Comparison of ENCODE assay signal across 29 cellular contexts in the genomic region with DNA sequence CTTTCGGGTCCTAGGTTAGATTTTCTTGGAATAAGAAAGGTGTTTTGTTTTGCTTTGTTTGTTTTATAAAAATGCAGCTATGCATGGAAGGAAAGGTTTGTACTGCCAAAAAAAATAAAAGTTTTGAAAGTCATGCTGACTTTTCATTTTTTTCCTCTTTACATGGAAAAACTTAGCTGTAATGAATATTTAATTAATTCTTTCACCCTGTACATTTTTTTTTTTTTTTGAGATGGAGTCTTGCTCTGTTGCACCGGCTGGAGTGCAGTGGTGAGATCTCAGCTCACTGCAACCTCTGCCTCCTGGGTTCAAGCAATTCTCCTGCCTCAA.
"Had no signal": no experiment of that assay in that cellular context is flagged by ENCODE, and none has a peak within 500 bp of the region (broad histone marks: within the 10 kb centered on the region; RNA-seq: fewer than 3 reads in every experiment).

No MANE protein-coding gene starts in this region.

- H3K36me3 ChIP-seq: esophagus muscularis mucosa, neutrophil, ovary, upper lobe of left lung had no signal

- H3K27ac Mint-ChIP-seq: activated CD4-positive, alpha-beta memory T cell treated with anti-CD3 and anti-CD28 coated beads, Interleukin-2, amount 10 ng/mL, durations not matched to agents 7 days and 5 days; activated CD4-positive, alpha-beta T cell treated with anti-CD3 and anti-CD28 coated beads, Interleukin-2, amount 10 ng/mL, durations not matched to agents 24 days and 14 days; activated T-helper 17 cell treated with anti-CD3 and anti-CD28 coated beads, Interleukin-2, amount 50 U/mL, for 72 hours; endodermal cell; nephron progenitor cell; progenitor cell of endocrine pancreas had no signal

- DNase-seq: activated CD4-positive, alpha-beta memory T cell treated with anti-CD3 and anti-CD28 coated beads, Interleukin-2, amount 10 ng/mL, durations not matched to agents 7 days and 5 days; activated CD4-positive, alpha-beta T cell treated with anti-CD3 and anti-CD28 coated beads, Interleukin-2, amount 10 ng/mL, durations not matched to agents 24 days and 14 days; activated CD4-positive, CD25-positive, alpha-beta regulatory T cell treated with anti-CD3 and anti-CD28 coated beads, Interleukin-2, amount 50 U/mL, for 72 hours; activated CD8-positive, alpha-beta memory T cell treated with anti-CD3 and anti-CD28 coated beads, Interleukin-2, amount 50 U/mL, for 48 hours; activated naive CD4-positive, alpha-beta T cell treated with anti-CD3 and anti-CD28 coated beads, Interleukin-2, amount 50 U/mL, for 16 hours; activated T-cell treated with anti-CD3 and anti-CD28 coated beads, Interleukin-2, amount 50 U/mL, for 4 hours; amygdala; cortex of kidney; endodermal cell; foreskin melanocyte; islet precursor cell; left cardiac atrium; left ventricle myocardium superior; mucosa of descending colon; nephron progenitor cell; ovary; retina; stimulated activated CD4-positive, alpha-beta T cell treated with anti-CD3 and anti-CD28 coated beads, Interleukin-12 subunit alpha, Interleukin-12 subunit beta, amount 100 ng/mL, for 4 hours; stimulated activated CD4-positive, alpha-beta T cell treated with anti-CD3 and anti-CD28 coated beads, Interleukin-4, amount 100 ng/mL, for 1 hour; stimulated activated naive CD8-positive, alpha-beta T cell treated with anti-CD3 and anti-CD28 coated beads, Interleukin-15, Interleukin-2, amounts not matched to agents 100 U/mL and 50 U/mL, for 24 hours; testis; upper lobe of left lung had no signal

- H3K27me3 ChIP-seq: esophagus muscularis mucosa, ovary, testis, upper lobe of left lung had no signal

- H3K9me3 Mint-ChIP-seq: activated CD4-positive, alpha-beta memory T cell treated with anti-CD3 and anti-CD28 coated beads, Interleukin-2, amount 10 ng/mL, durations not matched to agents 7 days and 5 days; activated CD4-positive, alpha-beta T cell treated with anti-CD3 and anti-CD28 coated beads, Interleukin-2, amount 10 ng/mL, durations not matched to agents 24 days and 14 days; activated T-cell treated with anti-CD3 and anti-CD28 coated beads, Interleukin-2, amount 50 U/mL, for 4 hours; activated T-helper 17 cell treated with anti-CD3 and anti-CD28 coated beads, Interleukin-2, amount 50 U/mL, for 72 hours; endodermal cell; nephron progenitor cell had no signal

- H3K4me3 ChIP-seq: esophagus muscularis mucosa, mucosa of descending colon, ovary, skin epidermis, testis, upper lobe of left lung had no signal

- H3K27ac ChIP-seq: esophagus muscularis mucosa, neutrophil, ovary, skin epidermis, testis, upper lobe of left lung had no signal

- FAIRE-seq: bronchial epithelial cell had no signal

- H3K9me3 ChIP-seq: esophagus muscularis mucosa, mucosa of descending colon, neutrophil, ovary, testis, upper lobe of left lung had no signal

- H3K4me3 Mint-ChIP-seq: activated CD4-positive, alpha-beta memory T cell treated with anti-CD3 and anti-CD28 coated beads, Interleukin-2, amount 10 ng/mL, durations not matched to agents 7 days and 5 days; activated CD4-positive, alpha-beta T cell treated with anti-CD3 and anti-CD28 coated beads, Interleukin-2, amount 10 ng/mL, durations not matched to agents 24 days and 14 days; activated T-cell treated with anti-CD3 and anti-CD28 coated beads, Interleukin-2, amount 50 U/mL, for 4 hours; activated T-helper 17 cell treated with anti-CD3 and anti-CD28 coated beads, Interleukin-2, amount 50 U/mL, for 72 hours; endodermal cell; nephron progenitor cell had no signal

- ATAC-seq: activated T-cell treated with anti-CD3 and anti-CD28 coated beads, Interleukin-2, amount 50 U/mL, for 4 hours; activated T-helper 17 cell treated with anti-CD3 and anti-CD28 coated beads, Interleukin-2, amount 50 U/mL, for 72 hours; left cardiac atrium; left ventricle myocardium superior; mucosa of descending colon; sciatic nerve; stimulated activated naive CD8-positive, alpha-beta T cell treated with anti-CD3 and anti-CD28 coated beads, Interleukin-15, Interleukin-2, amounts not matched to agents 100 U/mL and 50 U/mL, for 24 hours had no signal
